In the genomic region with DNA sequence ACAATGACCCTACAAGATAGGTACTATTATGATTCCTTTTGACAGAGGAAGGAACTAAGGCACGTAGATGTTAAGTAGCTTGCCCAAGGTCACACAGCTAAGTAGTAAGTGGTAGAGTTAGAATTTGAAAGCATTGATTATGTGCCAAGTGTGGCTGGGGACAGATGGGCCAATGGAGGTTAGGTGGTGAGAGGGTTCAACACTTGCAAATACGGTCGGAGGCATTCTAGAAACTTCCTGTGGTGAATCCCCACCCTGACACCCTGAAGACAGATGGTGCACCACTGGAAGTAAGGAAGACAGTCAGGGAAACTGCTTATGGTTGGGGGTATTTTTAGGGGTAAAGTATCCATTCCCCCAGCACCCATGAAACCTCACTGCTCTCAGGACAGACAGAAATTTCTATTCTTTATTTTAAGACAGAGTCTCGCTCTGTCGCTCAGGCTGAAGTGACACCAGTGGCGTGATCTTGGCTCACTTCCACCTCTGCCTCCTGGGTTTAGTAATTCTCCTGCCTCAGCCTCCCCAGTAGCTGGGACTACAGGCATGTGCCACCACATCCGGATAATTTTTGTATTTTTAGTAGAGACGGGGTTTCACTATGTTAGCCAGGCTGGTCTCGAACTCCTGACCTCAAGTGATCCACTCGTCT, we compare ENCODE assay signal across 20 cellular contexts.
"Had no signal": no experiment of that assay in that cellular context is flagged by ENCODE, and none has a peak within 500 bp of the region (broad histone marks: within the 10 kb centered on the region; RNA-seq: fewer than 3 reads in every experiment).

No MANE protein-coding gene starts in this region.

- H3K27ac ChIP-seq: foreskin keratinocyte, lower lobe of right lung, prostate gland, tibial artery had no signal

- ATAC-seq: activated CD4-positive, alpha-beta T cell treated with anti-CD3 and anti-CD28 coated beads for 36 hours; activated naive CD8-positive, alpha-beta T cell treated with anti-CD3 and anti-CD28 coated beads, Interleukin-2, amount 50 U/mL, for 24 hours; body of pancreas; foreskin keratinocyte; lower lobe of right lung; naive thymus-derived CD8-positive, alpha-beta T cell; stimulated activated naive CD8-positive, alpha-beta T cell treated with anti-CD3 and anti-CD28 coated beads, Interleukin-15, amount 100 ng/mL, for 72 hours; T-helper 17 cell had no signal

- H3K4me1 Mint-ChIP-seq: activated naive CD8-positive, alpha-beta T cell treated with anti-CD3 and anti-CD28 coated beads, Interleukin-2, amount 50 U/mL, for 24 hours; T-helper 17 cell had no signal

- H3K9me3 ChIP-seq: body of pancreas, lower lobe of right lung, prostate gland, tibial artery had no signal

- H3K27ac Mint-ChIP-seq: activated B cell treated with CpG ODN at 0.5 μM for 24 hours; activated CD4-positive, alpha-beta T cell treated with anti-CD3 and anti-CD28 coated beads for 36 hours; activated naive CD4-positive, alpha-beta T cell treated with anti-CD3 and anti-CD28 coated beads, Interleukin-2, amount 10 ng/mL, durations not matched to agents 7 days and 5 days; activated naive CD8-positive, alpha-beta T cell treated with anti-CD3 and anti-CD28 coated beads, Interleukin-2, amount 50 U/mL, for 24 hours; naive thymus-derived CD8-positive, alpha-beta T cell; stimulated activated naive CD8-positive, alpha-beta T cell treated with anti-CD3 and anti-CD28 coated beads, Interleukin-15, amount 100 ng/mL, for 72 hours; T-helper 17 cell had no signal

- H3K27me3 ChIP-seq: body of pancreas, foreskin keratinocyte, tibial artery had no signal

- H3K4me3 ChIP-seq: body of pancreas, lower lobe of right lung, prostate gland, tibial artery had no signal

- H3K4me3 Mint-ChIP-seq: activated B cell treated with CpG ODN at 0.5 μM for 24 hours; activated CD4-positive, alpha-beta T cell treated with anti-CD3 and anti-CD28 coated beads for 36 hours; activated naive CD4-positive, alpha-beta T cell treated with anti-CD3 and anti-CD28 coated beads, Interleukin-2, amount 10 ng/mL, durations not matched to agents 7 days and 5 days; activated naive CD8-positive, alpha-beta T cell treated with anti-CD3 and anti-CD28 coated beads, Interleukin-2, amount 50 U/mL, for 24 hours; naive thymus-derived CD8-positive, alpha-beta T cell; stimulated activated naive CD8-positive, alpha-beta T cell treated with anti-CD3 and anti-CD28 coated beads, Interleukin-15, amount 100 ng/mL, for 72 hours; T-helper 17 cell had no signal

- H3K4me1 ChIP-seq: foreskin keratinocyte, lower lobe of right lung, prostate gland had no signal

- H3K27me3 Mint-ChIP-seq: activated B cell treated with CpG ODN at 0.5 μM for 24 hours; activated CD4-positive, alpha-beta T cell treated with anti-CD3 and anti-CD28 coated beads for 36 hours; activated naive CD4-positive, alpha-beta T cell treated with anti-CD3 and anti-CD28 coated beads, Interleukin-2, amount 10 ng/mL, durations not matched to agents 7 days and 5 days; activated naive CD8-positive, alpha-beta T cell treated with anti-CD3 and anti-CD28 coated beads, Interleukin-2, amount 50 U/mL, for 24 hours; naive thymus-derived CD8-positive, alpha-beta T cell; stimulated activated naive CD8-positive, alpha-beta T cell treated with anti-CD3 and anti-CD28 coated beads, Interleukin-15, amount 100 ng/mL, for 72 hours; T-helper 17 cell had no signal

- H3K36me3 ChIP-seq: lower lobe of right lung, prostate gland, tibial artery had no signal

- H3K9me3 Mint-ChIP-seq: activated B cell treated with CpG ODN at 0.5 μM for 24 hours; activated naive CD4-positive, alpha-beta T cell treated with anti-CD3 and anti-CD28 coated beads, Interleukin-2, amount 10 ng/mL, durations not matched to agents 7 days and 5 days; activated naive CD8-positive, alpha-beta T cell treated with anti-CD3 and anti-CD28 coated beads, Interleukin-2, amount 50 U/mL, for 24 hours; stimulated activated naive CD8-positive, alpha-beta T cell treated with anti-CD3 and anti-CD28 coated beads, Interleukin-15, amount 100 ng/mL, for 72 hours had no signal

- DNase-seq: activated B cell treated with CpG ODN at 0.5 μM for 24 hours; activated CD4-positive, alpha-beta T cell treated with anti-CD3 and anti-CD28 coated beads for 36 hours; activated CD4-positive, alpha-beta T cell treated with anti-CD3 and anti-CD28 coated beads, Interleukin-2, amount 50 U/mL, for 4 hours; activated CD8-positive, alpha-beta memory T cell treated with anti-CD3 and anti-CD28 coated beads, Interleukin-2, amount 50 U/mL, for 48 hours; activated effector memory CD4-positive, alpha-beta T cell treated with anti-CD3 and anti-CD28 coated beads, Interleukin-2, amount 50 U/mL, for 16 hours; activated naive CD4-positive, alpha-beta T cell treated with anti-CD3 and anti-CD28 coated beads, Interleukin-2, amount 10 ng/mL, durations not matched to agents 7 days and 5 days; activated naive CD8-positive, alpha-beta T cell treated with anti-CD3 and anti-CD28 coated beads, Interleukin-2, amount 50 U/mL, for 24 hours; activated T-cell treated with anti-CD3 and anti-CD28 coated beads, Interleukin-2, amount 50 U/mL, for 48 hours; anterior cingulate cortex; effector CD8-positive, alpha-beta T cell; erythroblast; foreskin keratinocyte; lower lobe of right lung; naive thymus-derived CD8-positive, alpha-beta T cell; stimulated activated CD4-positive, alpha-beta T cell treated with anti-CD3 and anti-CD28 coated beads, Interleukin-12 subunit alpha, Interleukin-12 subunit beta, amount 100 ng/mL, for 4 hours; stimulated activated naive CD8-positive, alpha-beta T cell treated with anti-CD3 and anti-CD28 coated beads, Interleukin-15, amount 100 ng/mL, for 72 hours; T-helper 17 cell; tibial artery had no signal
